Comparison of ENCODE assay signal across 8 cellular contexts in genomic region chr11:65540290-65541092, GRCh38. TPM values are rescaled to one million over a fixed set of nuclear protein-coding genes. Genes with fewer than 3 reads are reported as not detected.
DNase-seq lines count a peak whose midpoint lies in the region; ATAC-seq, FAIRE-seq and TF ChIP-seq lines count a peak whose summit lies in the region.

No MANE protein-coding gene starts in this region.

- peak overlapping the region; percentile 57 to 82 for H3K4me3 ChIP-seq in stomach smooth muscle (ENCODE audit: low read length in 2 of 2)

- no peaks in the 10 kb centered on the region for H3K27me3 ChIP-seq in stomach smooth muscle (ENCODE audit: control insufficient read depth in 1 of 2, insufficient read depth in 2 of 2, low read length in 2 of 2)

- no peaks in the 10 kb centered on the region for H3K9me3 ChIP-seq in stomach smooth muscle (ENCODE audit: control insufficient read depth in 2 of 2, low read length in 2 of 2)

- peaks cover 15% of the 10 kb centered on the region in 2 donors for H3K36me3 ChIP-seq in stomach smooth muscle (ENCODE audit: control insufficient read depth in 2 of 2, insufficient read depth in 2 of 2, low read length in 2 of 2)

- H3K4me1 Mint-ChIP-seq in neural crest cell, result peaks cover 10% of the 10 kb centered on the region

- peaks cover 71% of the 10 kb centered on the region for H3K27me3 Mint-ChIP-seq in neural crest cell (ENCODE audit: low read depth)

- peak; percentile 71 for TF ChIP-seq CTCF in D721Med (IDR thresholded peaks at IDR 0.05; ENCODE audit: insufficient read depth, missing control alignments)
- peak; percentile 80 for TF ChIP-seq CTCF in neural crest cell (conservative IDR thresholded peaks at IDR 0.05)

- H3K27ac ChIP-seq in stomach smooth muscle (ENCODE audit: low read length), result peak overlapping the region; percentile 86

- DNase-seq in D721Med (ENCODE audit: insufficient read length, low spot score) (peak; percentile 99), HT1080 (ENCODE audit: low read depth) (peak; percentile 41), RPMI8226 (peak; percentile 94), fibroblast of the conjunctiva (ENCODE audit: low read depth) (peak; percentile 73), neural crest cell (ENCODE audit: low read depth, low spot score) (peak; percentile 71)
- peak; percentile 91 for DNase-seq in activated effector memory CD4-positive, alpha-beta T cell treated with Interleukin-2 at 50 U/mL for 16 hours

- H3K9me3 Mint-ChIP-seq in neural crest cell, result no peaks in the 10 kb centered on the region

- no peak overlapping the region for H3K27ac Mint-ChIP-seq in neural crest cell (ENCODE audit: unreplicated experiment)

- FAIRE-seq in D721Med (lab: Jason Lieb, UNC), result no peak

- peaks cover 27% of the 10 kb centered on the region for H3K4me1 ChIP-seq in stomach smooth muscle (ENCODE audit: control insufficient read depth, insufficient read depth, low read length)

- peak overlapping the region; percentile 78 for H3K4me3 Mint-ChIP-seq in neural crest cell

- peak; percentile 57 for ATAC-seq in GM21360 (IDR thresholded peaks at IDR 0.05; ENCODE audit: unreplicated experiment)

- no peaks in the 10 kb centered on the region for H3K36me3 Mint-ChIP-seq in neural crest cell (ENCODE audit: low read depth)

- H3K9ac ChIP-seq in stomach smooth muscle (ENCODE audit: low read length in 2 of 2), result peak overlapping the region; percentile 57 to 66

RNA-seq across cellular contexts. Expression of gene SCYL1, which starts 15.6 kb away (rescaled TPM):
- total RNA-seq in HT1080 (2014; rRNA removed; shearing (Covaris generic)), result 66.6 and 67.0 TPM in 2 replicates
- 50.5 and 57.6 TPM in 2 replicates for polyA plus RNA-seq in HT1080 (2015; cell fraction: cytosol; rRNA removed)
- polyA plus RNA-seq in HT1080 (2015; cell fraction: nucleus; rRNA removed), result 50.7 and 62.7 TPM in 2 replicates
- 66.0 and 68.8 TPM in 2 replicates for total RNA-seq in neural crest cell

RNA-seq across cellular contexts. Expression of gene LTBP3, which starts 17.7 kb away (rescaled TPM):
- 6.2 and 6.5 TPM in 2 replicates for total RNA-seq in HT1080 (2014; rRNA removed; shearing (Covaris generic))
- polyA plus RNA-seq in HT1080 (2015; cell fraction: cytosol; rRNA removed), result 157 and 158 TPM in 2 replicates
- polyA plus RNA-seq in HT1080 (2015; cell fraction: nucleus; rRNA removed), result 490 and 510 TPM in 2 replicates
- 21.0 and 22.5 TPM in 2 replicates for total RNA-seq in neural crest cell

RNA-seq across cellular contexts. Expression of gene ZNRD2, which starts 29.8 kb away (rescaled TPM):
- 137 and 145 TPM in 2 replicates for total RNA-seq in HT1080 (2014; rRNA removed; shearing (Covaris generic))
- polyA plus RNA-seq in HT1080 (2015; cell fraction: cytosol; rRNA removed), result 92.5 and 122 TPM in 2 replicates
- polyA plus RNA-seq in HT1080 (2015; cell fraction: nucleus; rRNA removed), result 74.7 and 83.9 TPM in 2 replicates
- total RNA-seq in neural crest cell, result 32.2 and 33.2 TPM in 2 replicates

RNA-seq across cellular contexts. Expression of gene FAM89B, which starts 31.8 kb away (rescaled TPM):
- 34.6 and 45.1 TPM in 2 replicates for total RNA-seq in HT1080 (2014; rRNA removed; shearing (Covaris generic))
- 49.7 and 54.5 TPM in 2 replicates for polyA plus RNA-seq in HT1080 (2015; cell fraction: cytosol; rRNA removed)
- 22.0 and 23.9 TPM in 2 replicates for polyA plus RNA-seq in HT1080 (2015; cell fraction: nucleus; rRNA removed)
- 82.4 and 86.3 TPM in 2 replicates for total RNA-seq in neural crest cell

RNA-seq across cellular contexts. Expression of gene EHBP1L1, which starts 35.4 kb away (rescaled TPM):
- total RNA-seq in HT1080 (2014; rRNA removed; shearing (Covaris generic)), result 65.5 and 74.4 TPM in 2 replicates
- 42.7 and 55.5 TPM in 2 replicates for polyA plus RNA-seq in HT1080 (2015; cell fraction: cytosol; rRNA removed)
- polyA plus RNA-seq in HT1080 (2015; cell fraction: nucleus; rRNA removed), result 76.0 and 118 TPM in 2 replicates
- total RNA-seq in neural crest cell, result 13.6 and 15.3 TPM in 2 replicates

Comparison
In these comparisons a context has a peak if more than half of its experiments do, and no peak if none do; other contexts are left out.
1. Peak in every context shown above with its lines: DNase-seq, ATAC-seq, H3K4me3 ChIP-seq and H3K27ac ChIP-seq.
2. DNase-seq: peak in every context shown above with its lines; median percentile 99 in D721Med; 94 in RPMI8226; 91 in activated effector memory CD4-positive, alpha-beta T cell treated with Interleukin-2 at 50 U/mL for 16 hours; 73 in fibroblast of the conjunctiva; 71 in neural crest cell; 41 in HT1080.